Comparison of ENCODE assay signal across 8 cellular contexts in genomic region chr11:67289651-67290479, GRCh38. TPM values are rescaled to one million over a fixed set of nuclear protein-coding genes. Genes with fewer than 3 reads are reported as not detected.
A peak's percentile ranks its signal among the peaks of the same experiment; 100 is the strongest.
DNase-seq lines count a peak whose midpoint lies in the region; ATAC-seq and TF ChIP-seq lines count a peak whose summit lies in the region.

No MANE protein-coding gene starts in this region.

- peak overlapping the region; percentile 92 for H3K4me3 Mint-ChIP-seq in activated naive CD4-positive, alpha-beta T cell treated with anti-CD3 and anti-CD28 coated beads, Interleukin-2, amount 10 ng/mL, durations not matched to agents 7 days and 5 days
- H3K4me3 Mint-ChIP-seq in activated naive CD8-positive, alpha-beta T cell treated with anti-CD3 and anti-CD28 coated beads, Interleukin-2, amount 10 ng/mL, durations not matched to agents 7 days and 5 days, result peak overlapping the region; percentile 95

- in situ Hi-C loops in KBM-7 (cut with MboI; ENCODE audit: low pct_unique_long_range_greater_than_20kb, low sequenced_read_pairs), result no loop called here

- CTCF ChIA-PET in activated naive CD4-positive, alpha-beta T cell treated with anti-CD3 and anti-CD28 coated beads, Interleukin-2, amount 10 ng/mL, durations not matched to agents 7 days and 5 days (lab: Charles Lee), result interaction anchor here (0.8 to 2.6 kb wide), 4 partner anchors 21 to 36 kb away, joined by 3 to 12 read pairs (median 4); no protein-coding TSS in a partner anchor

- H3K4me3 ChIP-seq in iPS-15b (ENCODE audit: low read depth, low read length), result peak overlapping the region; percentile 75
- peak overlapping the region; percentile 68 to 95 (median 86) for H3K4me3 ChIP-seq in spleen

- WGBS in spleen, 5 donors, result 24 to 36% (median 31%) methylated on average over 27 to 36 of the region's 36 CpGs

- peaks cover 37% of the 10 kb centered on the region for H3K36me3 ChIP-seq in iPS-15b (ENCODE audit: control insufficient read depth, insufficient read depth, low read length)
- peaks cover 0 to 77% (median 49%) of the 10 kb centered on the region in 6 donors for H3K36me3 ChIP-seq in spleen

- H3K4me1 ChIP-seq in iPS-15b (ENCODE audit: control insufficient read depth, insufficient read depth, low read length) (no peaks in the 10 kb centered on the region), spleen (peaks cover 50 to 92% (median 84%) of the 10 kb centered on the region in 6 donors)

- ATAC-seq in activated naive CD8-positive, alpha-beta T cell treated with anti-CD3 and anti-CD28 coated beads, Interleukin-2, amount 10 ng/mL, durations not matched to agents 7 days and 5 days (ENCODE audit: low read depth), result no peak
- ATAC-seq in HG03354 (IDR thresholded peaks at IDR 0.05; ENCODE audit: poor library complexity, severe bottlenecking, unreplicated experiment) (no peak), HG03095 (IDR thresholded peaks at IDR 0.05; ENCODE audit: unreplicated experiment) (no peak)

- H3K27me3 ChIP-seq in iPS-15b (ENCODE audit: control insufficient read depth, insufficient read depth, low read length) (no peaks in the 10 kb centered on the region), spleen (replicated peaks in 1 of 7) (no peaks in the 10 kb centered on the region)

- peak overlapping the region; percentile 54 for H3K9ac ChIP-seq in iPS-15b (ENCODE audit: low read depth, low read length)

- peaks cover 73% of the 10 kb centered on the region for H3K4me1 Mint-ChIP-seq in activated naive CD4-positive, alpha-beta T cell treated with anti-CD3 and anti-CD28 coated beads, Interleukin-2, amount 10 ng/mL, durations not matched to agents 7 days and 5 days
- H3K4me1 Mint-ChIP-seq in activated naive CD8-positive, alpha-beta T cell treated with anti-CD3 and anti-CD28 coated beads, Interleukin-2, amount 10 ng/mL, durations not matched to agents 7 days and 5 days, result peaks cover 45% of the 10 kb centered on the region

- no peaks in the 10 kb centered on the region for H3K9me3 Mint-ChIP-seq in activated naive CD4-positive, alpha-beta T cell treated with anti-CD3 and anti-CD28 coated beads, Interleukin-2, amount 10 ng/mL, durations not matched to agents 7 days and 5 days
- no peaks in the 10 kb centered on the region for H3K9me3 Mint-ChIP-seq in activated naive CD8-positive, alpha-beta T cell treated with anti-CD3 and anti-CD28 coated beads, Interleukin-2, amount 10 ng/mL, durations not matched to agents 7 days and 5 days

- no peak for DNase-seq in activated naive CD4-positive, alpha-beta T cell treated with anti-CD3 and anti-CD28 coated beads, Interleukin-2, amount 10 ng/mL, durations not matched to agents 7 days and 5 days
- DNase-seq in activated naive CD4-positive, alpha-beta T cell (lab: John Stamatoyannopoulos, UW), result no peak
- DNase-seq in activated naive CD8-positive, alpha-beta T cell treated with anti-CD3 and anti-CD28 coated beads, Interleukin-2, amount 10 ng/mL, durations not matched to agents 7 days and 5 days, result no peak
- peak; percentile 93 for DNase-seq in spleen
- DNase-seq in KBM-7, result no peak

- TF ChIP-seq CTCF in spleen (IDR thresholded peaks at IDR 0.05 in 8 of 11, conservative IDR thresholded peaks at IDR 0.05 in 3 of 11), result no peak

- H3K9me3 ChIP-seq in iPS-15b (ENCODE audit: control insufficient read depth, insufficient read depth, low read length), result no peaks in the 10 kb centered on the region
- peaks cover 0 to 2% (median 0%) of the 10 kb centered on the region in 8 donors for H3K9me3 ChIP-seq in spleen

- H3K36me3 Mint-ChIP-seq in activated naive CD4-positive, alpha-beta T cell treated with anti-CD3 and anti-CD28 coated beads, Interleukin-2, amount 10 ng/mL, durations not matched to agents 7 days and 5 days, result peaks cover 59% of the 10 kb centered on the region
- H3K36me3 Mint-ChIP-seq in activated naive CD8-positive, alpha-beta T cell treated with anti-CD3 and anti-CD28 coated beads, Interleukin-2, amount 10 ng/mL, durations not matched to agents 7 days and 5 days, result peaks cover 32% of the 10 kb centered on the region

- peak overlapping the region; percentile 89 for H3K27ac Mint-ChIP-seq in activated naive CD4-positive, alpha-beta T cell treated with anti-CD3 and anti-CD28 coated beads, Interleukin-2, amount 10 ng/mL, durations not matched to agents 7 days and 5 days
- peak overlapping the region; percentile 96 for H3K27ac Mint-ChIP-seq in activated naive CD8-positive, alpha-beta T cell treated with anti-CD3 and anti-CD28 coated beads, Interleukin-2, amount 10 ng/mL, durations not matched to agents 7 days and 5 days

- TF ChIP-seq POLR2A in spleen (IDR thresholded peaks at IDR 0.05), result no peak

- H3K27me3 Mint-ChIP-seq in activated naive CD4-positive, alpha-beta T cell treated with anti-CD3 and anti-CD28 coated beads, Interleukin-2, amount 10 ng/mL, durations not matched to agents 7 days and 5 days, result peaks cover 12% of the 10 kb centered on the region
- no peaks in the 10 kb centered on the region for H3K27me3 Mint-ChIP-seq in activated naive CD8-positive, alpha-beta T cell treated with anti-CD3 and anti-CD28 coated beads, Interleukin-2, amount 10 ng/mL, durations not matched to agents 7 days and 5 days

- POLR2A ChIA-PET in activated naive CD8-positive, alpha-beta T cell treated with anti-CD3 and anti-CD28 coated beads, Interleukin-2, amount 10 ng/mL, durations not matched to agents 7 days and 5 days (lab: Charles Lee), result interaction anchor here (1.1 to 7.3 kb wide), 11 partner anchors 9 to 148 kb away, joined by 3 to 190 read pairs (median 16); partner anchors contain the start of genes GRK2, POLD4, PTPRCAP and SSH3

- H3K27ac ChIP-seq in spleen, result peak overlapping the region; percentile 44 to 100 (median 97)

- intact Hi-C loops in spleen (cut with DNase I; ENCODE audit: low total_unique reads), result no loop called here

RNA-seq across cellular contexts. Expression of gene ANKRD13D, which starts 0.8 kb away (rescaled TPM):
- 100 to 1,000 TPM; 185 to 207 TPM for total RNA-seq in activated naive CD8-positive, alpha-beta T cell treated with anti-CD3 and anti-CD28 coated beads, Interleukin-2, amount 10 ng/mL, durations not matched to agents 7 days and 5 days
- 100 to 1,000 TPM in 5 of 7 donors, 10 to 100 TPM in 2; 67.3 to 151 (median 124) TPM for total RNA-seq in spleen
- 100 to 1,000 TPM in 2 of 3 donors, 10 to 100 TPM in 1; 65.2 to 138 (median 129) TPM for polyA plus RNA-seq in spleen

RNA-seq across cellular contexts. Expression of gene SSH3, which starts 13.5 kb away (rescaled TPM):
- total RNA-seq in activated naive CD8-positive, alpha-beta T cell treated with anti-CD3 and anti-CD28 coated beads, Interleukin-2, amount 10 ng/mL, durations not matched to agents 7 days and 5 days, result 10 to 100 TPM; 24.6 to 27.0 TPM
- total RNA-seq in spleen, result 10 to 100 TPM; 14.6 to 31.8 (median 22.9) TPM
- 10 to 100 TPM in 1 of 3 donors, 1 to 10 TPM in 2; 4.3 to 11.1 (median 5.9) TPM for polyA plus RNA-seq in spleen

RNA-seq across cellular contexts. Expression of gene GRK2, which starts 23.6 kb away (rescaled TPM):
- 100 to 1,000 TPM; 325 to 341 TPM for total RNA-seq in activated naive CD8-positive, alpha-beta T cell treated with anti-CD3 and anti-CD28 coated beads, Interleukin-2, amount 10 ng/mL, durations not matched to agents 7 days and 5 days
- 100 to 1,000 TPM; 168 to 301 (median 263) TPM for total RNA-seq in spleen
- polyA plus RNA-seq in spleen, result 100 to 1,000 TPM; 119 to 270 (median 192) TPM
